1 cellular context compared by ENCODE assay signal in genomic region chr7:151313857-151314256, GRCh38.
TF ChIP-seq lines count a peak whose summit lies in the region.

No MANE protein-coding gene starts in this region.

TF ChIP-seq in SK-N-SH treated with all-trans-retinoic acid at 6 μM for 48 hours, 23 proteins besides CTCF, POLR2A, EP300 and RAD21 (continued from another document):
- TF ChIP-seq GLIS3 (CRISPR knock-in tag; IDR thresholded peaks at IDR 0.05): no peak
- TF ChIP-seq, protein P1, sequence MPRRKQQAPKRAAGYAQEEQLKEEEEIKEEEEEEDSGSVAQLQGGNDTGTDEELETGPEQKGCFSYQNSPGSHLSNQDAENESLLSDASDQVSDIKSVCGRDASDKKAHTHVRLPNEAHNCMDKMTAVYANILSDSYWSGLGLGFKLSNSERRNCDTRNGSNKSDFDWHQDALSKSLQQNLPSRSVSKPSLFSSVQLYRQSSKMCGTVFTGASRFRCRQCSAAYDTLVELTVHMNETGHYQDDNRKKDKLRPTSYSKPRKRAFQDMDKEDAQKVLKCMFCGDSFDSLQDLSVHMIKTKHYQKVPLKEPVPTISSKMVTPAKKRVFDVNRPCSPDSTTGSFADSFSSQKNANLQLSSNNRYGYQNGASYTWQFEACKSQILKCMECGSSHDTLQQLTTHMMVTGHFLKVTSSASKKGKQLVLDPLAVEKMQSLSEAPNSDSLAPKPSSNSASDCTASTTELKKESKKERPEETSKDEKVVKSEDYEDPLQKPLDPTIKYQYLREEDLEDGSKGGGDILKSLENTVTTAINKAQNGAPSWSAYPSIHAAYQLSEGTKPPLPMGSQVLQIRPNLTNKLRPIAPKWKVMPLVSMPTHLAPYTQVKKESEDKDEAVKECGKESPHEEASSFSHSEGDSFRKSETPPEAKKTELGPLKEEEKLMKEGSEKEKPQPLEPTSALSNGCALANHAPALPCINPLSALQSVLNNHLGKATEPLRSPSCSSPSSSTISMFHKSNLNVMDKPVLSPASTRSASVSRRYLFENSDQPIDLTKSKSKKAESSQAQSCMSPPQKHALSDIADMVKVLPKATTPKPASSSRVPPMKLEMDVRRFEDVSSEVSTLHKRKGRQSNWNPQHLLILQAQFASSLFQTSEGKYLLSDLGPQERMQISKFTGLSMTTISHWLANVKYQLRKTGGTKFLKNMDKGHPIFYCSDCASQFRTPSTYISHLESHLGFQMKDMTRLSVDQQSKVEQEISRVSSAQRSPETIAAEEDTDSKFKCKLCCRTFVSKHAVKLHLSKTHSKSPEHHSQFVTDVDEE (CRISPR knock-in tag; IDR thresholded peaks at IDR 0.05): no peak
- no peak for TF ChIP-seq TOX (CRISPR knock-in tag; IDR thresholded peaks at IDR 0.05; ENCODE audit: borderline replicate concordance)
- TF ChIP-seq, protein P2, sequence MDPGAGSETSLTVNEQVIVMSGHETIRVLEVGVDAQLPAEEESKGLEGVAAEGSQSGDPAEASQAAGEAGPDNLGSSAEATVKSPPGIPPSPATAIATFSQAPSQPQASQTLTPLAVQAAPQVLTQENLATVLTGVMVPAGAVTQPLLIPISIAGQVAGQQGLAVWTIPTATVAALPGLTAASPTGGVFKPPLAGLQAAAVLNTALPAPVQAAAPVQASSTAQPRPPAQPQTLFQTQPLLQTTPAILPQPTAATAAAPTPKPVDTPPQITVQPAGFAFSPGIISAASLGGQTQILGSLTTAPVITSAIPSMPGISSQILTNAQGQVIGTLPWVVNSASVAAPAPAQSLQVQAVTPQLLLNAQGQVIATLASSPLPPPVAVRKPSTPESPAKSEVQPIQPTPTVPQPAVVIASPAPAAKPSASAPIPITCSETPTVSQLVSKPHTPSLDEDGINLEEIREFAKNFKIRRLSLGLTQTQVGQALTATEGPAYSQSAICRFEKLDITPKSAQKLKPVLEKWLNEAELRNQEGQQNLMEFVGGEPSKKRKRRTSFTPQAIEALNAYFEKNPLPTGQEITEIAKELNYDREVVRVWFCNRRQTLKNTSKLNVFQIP (CRISPR knock-in tag; IDR thresholded peaks at IDR 0.05; ENCODE audit: borderline replicate concordance, low read depth): no peak
- no peak for TF ChIP-seq ZNF8 (CRISPR knock-in tag; IDR thresholded peaks at IDR 0.05)
- TF ChIP-seq PPARA (CRISPR knock-in tag; IDR thresholded peaks at IDR 0.05; ENCODE audit: borderline replicate concordance): no peak
